Comparison of ENCODE assay signal across 1 cellular context in genomic region chr2:181857471-181857870, GRCh38.
TF ChIP-seq lines count a peak whose summit lies in the region.

No MANE protein-coding gene starts in this region.

TF ChIP-seq in HCT116, 20 proteins besides CTCF, POLR2A, EP300 and RAD21 (continued from another document):
- TF ChIP-seq ATF3 (IDR thresholded peaks at IDR 0.05) (0 out of 2 replicates have a peak, but pooled peaks have one; percentile 9), JUND (IDR thresholded peaks at IDR 0.05) (no peak), CBX3 (IDR thresholded peaks at IDR 0.05; ENCODE audit: low read depth) (no peak), SRF (IDR thresholded peaks at IDR 0.05; ENCODE audit: low read depth) (peak; percentile 98), YY1 (IDR thresholded peaks at IDR 0.05; ENCODE audit: extremely low read depth, insufficient replicate concordance, low read depth, low read length) (no peak), EZH2 (IDR thresholded peaks at IDR 0.05) (no peak), EZH2phosphoT487 (IDR thresholded peaks at IDR 0.05; ENCODE audit: borderline replicate concordance) (no peak), FOSL1 (IDR thresholded peaks at IDR 0.05; ENCODE audit: low read depth) (no peak), ZBTB33 (IDR thresholded peaks at IDR 0.05; ENCODE audit: extremely low read depth, insufficient replicate concordance, low read length) (no peak), EGR1 (IDR thresholded peaks at IDR 0.05; ENCODE audit: low read depth) (no peak), TCF7L2 (IDR thresholded peaks at IDR 0.05; ENCODE audit: borderline replicate concordance, extremely low read depth, insufficient read depth, insufficient read length) (no peak), POLR2AphosphoS5 (IDR thresholded peaks at IDR 0.05; ENCODE audit: low read depth, low read length) (no peak)
TF ChIP-seq in HCT116: peak in this region for 3.
